29 cellular contexts compared by ENCODE assay signal in genomic region chr2:227657204-227657845, GRCh38. TPM values are rescaled to one million over a fixed set of nuclear protein-coding genes. Genes with fewer than 3 reads are reported as not detected.
A peak's percentile ranks its signal among the peaks of the same experiment; 100 is the strongest.
DNase-seq lines count a peak whose midpoint lies in the region; ATAC-seq, FAIRE-seq and TF ChIP-seq lines count a peak whose summit lies in the region.
"Had no signal": no experiment of that assay in that cellular context is flagged by ENCODE, and none has a peak within 500 bp of the region (broad histone marks: within the 10 kb centered on the region; RNA-seq: fewer than 3 reads in every experiment).

No MANE protein-coding gene starts in this region.

- no peaks in the 10 kb centered on the region for H3K9me2 ChIP-seq in MM.1S (replicated peaks; ENCODE audit: insufficient read depth, low read length)

- no peaks in the 10 kb centered on the region for H3K27me3 Mint-ChIP-seq in stimulated activated naive CD8-positive, alpha-beta T cell treated with anti-CD3 and anti-CD28 coated beads, Interleukin-15, amount 100 ng/mL, for 72 hours
- H3K27me3 Mint-ChIP-seq: activated naive CD4-positive, alpha-beta T cell treated with anti-CD3 and anti-CD28 coated beads, Interleukin-2, amount 10 ng/mL, durations not matched to agents 7 days and 5 days had no signal

- no peak overlapping the region for H3K27ac Mint-ChIP-seq in stimulated activated naive CD8-positive, alpha-beta T cell treated with anti-CD3 and anti-CD28 coated beads, Interleukin-15, amount 100 ng/mL, for 72 hours
- H3K27ac Mint-ChIP-seq: activated CD4-positive, alpha-beta T cell treated with anti-CD3 and anti-CD28 coated beads, Interleukin-2, amount 10 ng/mL, durations not matched to agents 24 days and 14 days; activated CD8-positive, alpha-beta memory T cell treated with anti-CD3 and anti-CD28 coated beads, Interleukin-2, amount 10 ng/mL, durations not matched to agents 7 days and 5 days; activated naive CD4-positive, alpha-beta T cell treated with anti-CD3 and anti-CD28 coated beads, Interleukin-2, amount 10 ng/mL, durations not matched to agents 7 days and 5 days; activated T-cell treated with anti-CD3 and anti-CD28 coated beads, Interleukin-2, amount 50 U/mL, for 72 hours; neural progenitor cell had no signal

- no peak overlapping the region for H2AFZ ChIP-seq in MM.1S (ENCODE audit: low read length)
- H2AFZ ChIP-seq: neural progenitor cell, PC-9 had no signal

- no peaks in the 10 kb centered on the region for H3K36me3 ChIP-seq in MM.1S (replicated peaks; ENCODE audit: insufficient read depth, low read length)
- no peaks in the 10 kb centered on the region for H3K36me3 ChIP-seq in left lung
- H3K36me3 ChIP-seq: BLaER1, lower lobe of right lung, neural progenitor cell, right lobe of liver, stomach, upper lobe of left lung, WERI-Rb-1 had no signal

- no peak for FAIRE-seq in A549 (lab: Jason Lieb, UNC)
- FAIRE-seq: A204.1, GM12892 had no signal

- no peak overlapping the region for H3K4me3 ChIP-seq in A549
- no peak overlapping the region for H3K4me3 ChIP-seq in MM.1S (ENCODE audit: low read length)
- no peak overlapping the region for H3K4me3 ChIP-seq in choroid plexus epithelial cell (ENCODE audit: low read depth, low read length)
- no peak overlapping the region for H3K4me3 ChIP-seq in left lung
- H3K4me3 ChIP-seq: BLaER1, lower lobe of right lung, neural progenitor cell, PC-9, right lobe of liver, stomach, upper lobe of left lung had no signal

- H3F3A ChIP-seq in MM.1S (ENCODE audit: insufficient read depth, low read length) = no peaks in the 10 kb centered on the region

- H3K4me3 Mint-ChIP-seq in stimulated activated naive CD8-positive, alpha-beta T cell treated with anti-CD3 and anti-CD28 coated beads, Interleukin-15, amount 100 ng/mL, for 72 hours = no peak overlapping the region
- H3K4me3 Mint-ChIP-seq: activated CD4-positive, alpha-beta T cell treated with anti-CD3 and anti-CD28 coated beads, Interleukin-2, amount 10 ng/mL, durations not matched to agents 24 days and 14 days; activated CD8-positive, alpha-beta memory T cell treated with anti-CD3 and anti-CD28 coated beads, Interleukin-2, amount 10 ng/mL, durations not matched to agents 7 days and 5 days; activated naive CD4-positive, alpha-beta T cell treated with anti-CD3 and anti-CD28 coated beads, Interleukin-2, amount 10 ng/mL, durations not matched to agents 7 days and 5 days; activated T-cell treated with anti-CD3 and anti-CD28 coated beads, Interleukin-2, amount 50 U/mL, for 72 hours; neural progenitor cell had no signal

- H3K9me3 Mint-ChIP-seq in stimulated activated naive CD8-positive, alpha-beta T cell treated with anti-CD3 and anti-CD28 coated beads, Interleukin-15, amount 100 ng/mL, for 72 hours = no peaks in the 10 kb centered on the region
- H3K9me3 Mint-ChIP-seq: activated CD4-positive, alpha-beta T cell treated with anti-CD3 and anti-CD28 coated beads, Interleukin-2, amount 10 ng/mL, durations not matched to agents 24 days and 14 days; activated naive CD4-positive, alpha-beta T cell treated with anti-CD3 and anti-CD28 coated beads, Interleukin-2, amount 10 ng/mL, durations not matched to agents 7 days and 5 days; activated T-cell treated with anti-CD3 and anti-CD28 coated beads, Interleukin-2, amount 50 U/mL, for 72 hours; neural progenitor cell had no signal

- H3K4me2 ChIP-seq in A549 (peak overlapping the region; percentile 46), MM.1S (ENCODE audit: low read depth, low read length) (peak overlapping the region; percentile 31; the same call in 1 of the 2 replicates)
- H3K4me2 ChIP-seq: BLaER1, neural progenitor cell, PC-9 had no signal

- CTCF ChIA-PET in A549 (lab: Yijun Ruan, JAX) = interaction anchor here (0.7 to 3.2 kb wide), 23 partner anchors 11 to 1001 kb away, joined by 3 to 84 read pairs (median 5); partner anchors contain the start of genes AGFG1 and CCL20

- H3K4me1 ChIP-seq in A549 (peaks cover 54% of the 10 kb centered on the region), MM.1S (ENCODE audit: low read length) (no peaks in the 10 kb centered on the region), left lung (peaks cover 0 to 6% of the 10 kb centered on the region in 2 donors)
- H3K4me1 ChIP-seq: BLaER1 had no signal

- peaks cover 6% of the 10 kb centered on the region for H3K4me1 Mint-ChIP-seq in stimulated activated naive CD8-positive, alpha-beta T cell treated with anti-CD3 and anti-CD28 coated beads, Interleukin-15, amount 100 ng/mL, for 72 hours
- H3K4me1 Mint-ChIP-seq: activated CD8-positive, alpha-beta memory T cell treated with anti-CD3 and anti-CD28 coated beads, Interleukin-2, amount 10 ng/mL, durations not matched to agents 7 days and 5 days; activated naive CD4-positive, alpha-beta T cell treated with anti-CD3 and anti-CD28 coated beads, Interleukin-2, amount 10 ng/mL, durations not matched to agents 7 days and 5 days had no signal

- no peak overlapping the region for H3K9ac ChIP-seq in MM.1S (ENCODE audit: low read length)
- H3K9ac ChIP-seq: BLaER1, neural progenitor cell had no signal

- ATAC-seq in A549 (peak in 1 of 2 experiments; percentile 13; a peak in 3 of 6 replicates), left lung (peak; percentile 51), HG03469 (IDR thresholded peaks at IDR 0.05; ENCODE audit: unreplicated experiment) (no peak)
- no peak for ATAC-seq in stimulated activated naive CD8-positive, alpha-beta T cell treated with anti-CD3 and anti-CD28 coated beads, Interleukin-15, amount 100 ng/mL, for 72 hours

- H3K27ac ChIP-seq in A549 (peak overlapping the region; percentile 81 to 89), MM.1S (ENCODE audit: low read length) (no peak overlapping the region), left lung (no peak overlapping the region)
- H3K27ac ChIP-seq: BLaER1, lower lobe of right lung, neural progenitor cell, PC-9, right lobe of liver, stomach, upper lobe of left lung, WERI-Rb-1 had no signal

- TF ChIP-seq RAD21 in A549 (conservative IDR thresholded peaks at IDR 0.05 in 1 of 2, IDR thresholded peaks at IDR 0.05 in 1 of 2) = no peak

- peak in 1 of 2 experiments; percentile 37 for DNase-seq in A549 (ENCODE audit: low read depth in 1 of 2, low spot score in 1 of 2)
- DNase-seq in MM.1S = peak; percentile 12
- DNase-seq in choroid plexus epithelial cell (ENCODE audit: low read depth) = peak; percentile 83
- DNase-seq in left lung = no peak
- DNase-seq in DMS114 treated with DMSO at 0.1 percent for 48 hours (lab: John Stamatoyannopoulos, UW; ENCODE audit: unreplicated experiment) = no peak
- DNase-seq in COLO668 (lab: John Stamatoyannopoulos, UW; ENCODE audit: unreplicated experiment) = no peak
- no peak for DNase-seq in stimulated activated naive CD8-positive, alpha-beta T cell treated with anti-CD3 and anti-CD28 coated beads, Interleukin-15, amount 100 ng/mL, for 72 hours
- DNase-seq: activated CD8-positive, alpha-beta memory T cell treated with anti-CD3 and anti-CD28 coated beads, Interleukin-2, amount 10 ng/mL, durations not matched to agents 7 days and 5 days; cerebellar nuclear complex; lower lobe of right lung; Right ventricle myocardium superior had no signal

- POLR2A ChIA-PET in A549 (lab: Yijun Ruan, JAX) = interaction anchor here (1.2 kb wide), 1 partner anchor 109 kb away, joined by 4 read pairs; no protein-coding TSS in a partner anchor

- no peaks in the 10 kb centered on the region for H3K27me3 ChIP-seq in MM.1S (replicated peaks; ENCODE audit: insufficient read depth, low read length)
- no peaks in the 10 kb centered on the region for H3K27me3 ChIP-seq in left lung
- H3K27me3 ChIP-seq: BLaER1, neural progenitor cell, right lobe of liver, stomach, upper lobe of left lung had no signal

- no peaks in the 10 kb centered on the region for H4K20me1 ChIP-seq in MM.1S (ENCODE audit: insufficient read depth, low read length)
- H4K20me1 ChIP-seq: BLaER1 had no signal

- TF ChIP-seq CTCF in A549 (IDR thresholded peaks at IDR 0.05) (no peak), MM.1S (IDR thresholded peaks at IDR 0.05; ENCODE audit: low read length) (no peak), choroid plexus epithelial cell (conservative IDR thresholded peaks at IDR 0.05; ENCODE audit: low read depth, low read length) (no peak), left lung (IDR thresholded peaks at IDR 0.05) (no peak)

- 55% methylated on average over 8 of the region's 8 CpGs for WGBS in A549 (ENCODE audit: missing lambda C conversion rate)

- intact Hi-C loops in left lung (cut with DNase I) = loop anchor here in 1 of 2 donors (5.0 kb wide), 1 partner anchor 110 kb away; no protein-coding TSS in a partner anchor

- H3K9me3 ChIP-seq in A549 = no peaks in the 10 kb centered on the region
- H3K9me3 ChIP-seq in MM.1S (replicated peaks; ENCODE audit: insufficient read depth, low read length) = no peaks in the 10 kb centered on the region
- no peaks in the 10 kb centered on the region for H3K9me3 ChIP-seq in left lung
- H3K9me3 ChIP-seq: BLaER1, Caco-2, lower lobe of right lung, right lobe of liver, stomach, upper lobe of left lung had no signal

- no peak for TF ChIP-seq POLR2A in A549 (IDR thresholded peaks at IDR 0.05; ENCODE audit: low read length)

- H3K79me2 ChIP-seq in MM.1S (ENCODE audit: low read length) = no peaks in the 10 kb centered on the region

- no peak for TF ChIP-seq EP300 in A549 (IDR thresholded peaks at IDR 0.05)

RNA-seq across cellular contexts. Expression of gene SCYGR5, which starts 9.3 kb away (rescaled TPM):
- polyA plus RNA-seq in A549 (2011; rRNA removed) (not detected in 2 replicates), A549 (2017; fragmentation: RNase III; extraction: RNeasy Plus Mini Kit Qiagen cat#74134 plus additional on column Dnase treatment) (not detected in 3 replicates)
- polyA plus RNA-seq in A549 (2012; cell fraction: cytosol; rRNA removed) = not detected in 2 replicates
- polyA plus RNA-seq in A549 (2012; cell fraction: nucleus; rRNA removed) = not detected in 2 replicates
- not detected in 2 replicates for polyA minus RNA-seq in A549 (2011; rRNA and poly(A)+ RNA removed)
- not detected for total RNA-seq in left lung
- total RNA-seq: activated CD4-positive, alpha-beta T cell treated with anti-CD3 and anti-CD28 coated beads, Interleukin-2, amount 10 ng/mL, durations not matched to agents 24 days and 14 days; activated CD8-positive, alpha-beta memory T cell treated with anti-CD3 and anti-CD28 coated beads, Interleukin-2, amount 10 ng/mL, durations not matched to agents 7 days and 5 days; activated T-cell treated with anti-CD3 and anti-CD28 coated beads, Interleukin-2, amount 50 U/mL, for 72 hours; Caco-2; epithelial cell of proximal tubule; glomerular endothelial cell; kidney epithelial cell; lower lobe of right lung; PC-9; posterior vena cava; right lobe of liver; Right ventricle myocardium superior; stomach; upper lobe of left lung had no signal
- polyA plus RNA-seq: stomach had no signal

RNA-seq across cellular contexts. Expression of gene SCYGR4, which starts 40.0 kb away (rescaled TPM):
- polyA plus RNA-seq in A549 (2011; rRNA removed) (not detected in 2 replicates), A549 (2017; fragmentation: RNase III; extraction: RNeasy Plus Mini Kit Qiagen cat#74134 plus additional on column Dnase treatment) (not detected in 3 replicates)
- not detected in 2 replicates for polyA plus RNA-seq in A549 (2012; cell fraction: cytosol; rRNA removed)
- polyA plus RNA-seq in A549 (2012; cell fraction: nucleus; rRNA removed) = 0.06 TPM in 2 replicates
- polyA minus RNA-seq in A549 (2011; rRNA and poly(A)+ RNA removed) = not detected in 2 replicates
- not detected for total RNA-seq in left lung
- total RNA-seq: activated CD4-positive, alpha-beta T cell treated with anti-CD3 and anti-CD28 coated beads, Interleukin-2, amount 10 ng/mL, durations not matched to agents 24 days and 14 days; activated CD8-positive, alpha-beta memory T cell treated with anti-CD3 and anti-CD28 coated beads, Interleukin-2, amount 10 ng/mL, durations not matched to agents 7 days and 5 days; activated T-cell treated with anti-CD3 and anti-CD28 coated beads, Interleukin-2, amount 50 U/mL, for 72 hours; Caco-2; epithelial cell of proximal tubule; glomerular endothelial cell; kidney epithelial cell; lower lobe of right lung; PC-9; posterior vena cava; right lobe of liver; Right ventricle myocardium superior; stomach; upper lobe of left lung had no signal
- polyA plus RNA-seq: stomach had no signal

RNA-seq across cellular contexts. Expression of gene SCYGR3, which starts 42.7 kb away (rescaled TPM):
- polyA plus RNA-seq in A549 (2011; rRNA removed) (not detected in 2 replicates), A549 (2017; fragmentation: RNase III; extraction: RNeasy Plus Mini Kit Qiagen cat#74134 plus additional on column Dnase treatment) (not detected in 3 replicates)
- polyA plus RNA-seq in A549 (2012; cell fraction: cytosol; rRNA removed) = not detected in 2 replicates
- polyA plus RNA-seq in A549 (2012; cell fraction: nucleus; rRNA removed) = not detected in 2 replicates
- polyA minus RNA-seq in A549 (2011; rRNA and poly(A)+ RNA removed) = not detected in 2 replicates
- total RNA-seq in left lung = not detected
- total RNA-seq: activated CD4-positive, alpha-beta T cell treated with anti-CD3 and anti-CD28 coated beads, Interleukin-2, amount 10 ng/mL, durations not matched to agents 24 days and 14 days; activated CD8-positive, alpha-beta memory T cell treated with anti-CD3 and anti-CD28 coated beads, Interleukin-2, amount 10 ng/mL, durations not matched to agents 7 days and 5 days; activated T-cell treated with anti-CD3 and anti-CD28 coated beads, Interleukin-2, amount 50 U/mL, for 72 hours; Caco-2; epithelial cell of proximal tubule; glomerular endothelial cell; kidney epithelial cell; lower lobe of right lung; PC-9; posterior vena cava; right lobe of liver; Right ventricle myocardium superior; stomach; upper lobe of left lung had no signal
- polyA plus RNA-seq: stomach had no signal

RNA-seq across cellular contexts. Expression of gene SCYGR2, which starts 58.6 kb away (rescaled TPM):
- not detected in 2 replicates for polyA plus RNA-seq in A549 (2011; rRNA removed)
- not detected in 2 replicates for polyA plus RNA-seq in A549 (2012; cell fraction: cytosol; rRNA removed)
- polyA plus RNA-seq in A549 (2012; cell fraction: nucleus; rRNA removed) = 1.9 TPM in 1 of 2 replicates, not detected in the other
- not detected in 3 replicates for polyA plus RNA-seq in A549 (2017; fragmentation: RNase III; extraction: RNeasy Plus Mini Kit Qiagen cat#74134 plus additional on column Dnase treatment)
- polyA minus RNA-seq in A549 (2011; rRNA and poly(A)+ RNA removed) = not detected in 2 replicates
- not detected for total RNA-seq in left lung
- total RNA-seq: activated CD4-positive, alpha-beta T cell treated with anti-CD3 and anti-CD28 coated beads, Interleukin-2, amount 10 ng/mL, durations not matched to agents 24 days and 14 days; activated CD8-positive, alpha-beta memory T cell treated with anti-CD3 and anti-CD28 coated beads, Interleukin-2, amount 10 ng/mL, durations not matched to agents 7 days and 5 days; activated T-cell treated with anti-CD3 and anti-CD28 coated beads, Interleukin-2, amount 50 U/mL, for 72 hours; Caco-2; epithelial cell of proximal tubule; glomerular endothelial cell; kidney epithelial cell; lower lobe of right lung; PC-9; posterior vena cava; right lobe of liver; Right ventricle myocardium superior; stomach; upper lobe of left lung had no signal
- polyA plus RNA-seq: stomach had no signal

Comparison
In these comparisons a context has a peak if more than half of its experiments do, and no peak if none do; other contexts are left out.
1. DNase-seq: peak in MM.1S (single experiment) and choroid plexus epithelial cell (single experiment); none in left lung (0 of 2), DMS114 treated with DMSO at 0.1 percent for 48 hours (single experiment), COLO668 (single experiment) and stimulated activated naive CD8-positive, alpha-beta T cell treated with anti-CD3 and anti-CD28 coated beads, Interleukin-15, amount 100 ng/mL, for 72 hours (0 of 2).
2. H3K27ac ChIP-seq: peak in A549 (2 of 2); none in MM.1S (single experiment) and left lung (0 of 2).